In the genomic region with DNA sequence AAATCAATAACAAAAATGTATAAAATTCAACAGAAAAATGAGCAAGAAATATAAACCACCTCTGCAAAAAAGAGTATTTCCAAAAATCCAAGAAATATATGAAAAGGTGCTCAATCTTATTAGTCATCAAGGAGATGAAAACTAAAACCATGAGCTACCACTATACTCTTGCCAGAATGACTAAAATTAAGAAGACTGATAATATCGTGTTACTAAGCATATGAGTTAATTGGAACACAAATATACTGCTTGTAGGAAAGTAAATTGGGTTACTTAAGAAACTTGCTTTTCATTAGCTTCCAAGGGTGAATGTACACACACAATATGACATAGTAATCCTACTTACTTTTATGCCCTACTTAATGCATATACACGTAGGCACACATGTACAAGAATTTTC, we compare ENCODE assay signal across 24 cellular contexts. TPM values are rescaled to one million over a fixed set of nuclear protein-coding genes. Genes with fewer than 3 reads are reported as not detected.
A peak's percentile ranks its signal among the peaks of the same experiment; 100 is the strongest.
DNase-seq lines count a peak whose midpoint lies in the region; ATAC-seq and TF ChIP-seq lines count a peak whose summit lies in the region.
"Had no signal": no experiment of that assay in that cellular context is flagged by ENCODE, and none has a peak within 500 bp of the region (broad histone marks: within the 10 kb centered on the region; RNA-seq: fewer than 3 reads in every experiment).

No MANE protein-coding gene starts in this region.

- DNase-seq in NCI-H146 (lab: John Stamatoyannopoulos, UW) (peak; percentile 3), NCI-H146 treated with DMSO at 0.1 percent for 48 hours (lab: John Stamatoyannopoulos, UW; ENCODE audit: unreplicated experiment) (no peak), fibroblast of mammary gland (ENCODE audit: low read depth) (peak; percentile 6), iPS-NIHi11 (ENCODE audit: low spot score) (no peak)
- DNase-seq in CD8-positive, alpha-beta T cell: no peak
- no peak for DNase-seq in activated CD4-positive, alpha-beta memory T cell treated with anti-CD3 and anti-CD28 coated beads, Interleukin-2, amount 10 ng/mL, durations not matched to agents 7 days and 5 days
- DNase-seq in effector CD8-positive, alpha-beta T cell (lab: John Stamatoyannopoulos, UW): no peak
- DNase-seq: BE2C; caudate nucleus; H7; naive B cell; NCI-H1105 treated with DMSO at 0.1 percent for 48 hours; NCI-H2171; OCI-M1; pancreas; Right ventricle myocardium superior; stimulated activated naive CD4-positive, alpha-beta T cell; transverse colon; WERI-Rb-1 had no signal

- H3K4me3 ChIP-seq in CD8-positive, alpha-beta T cell (ENCODE audit: low read depth, low read length): peak overlapping the region; percentile 68
- H3K4me3 ChIP-seq in fibroblast of mammary gland (ENCODE audit: control insufficient read depth, low read depth, low read length): no peak overlapping the region
- H3K4me3 ChIP-seq: gastroesophageal sphincter, pancreas, transverse colon had no signal

- H3K27me3 ChIP-seq in CD8-positive, alpha-beta T cell (ENCODE audit: insufficient read depth, low read length): no peaks in the 10 kb centered on the region
- H3K27me3 ChIP-seq: BE2C, gastroesophageal sphincter, pancreas, transverse colon had no signal

- H3K4me3 Mint-ChIP-seq in CD8-positive, alpha-beta T cell: peak overlapping the region; percentile 98
- peak overlapping the region; percentile 93 for H3K4me3 Mint-ChIP-seq in activated CD4-positive, alpha-beta memory T cell treated with anti-CD3 and anti-CD28 coated beads, Interleukin-2, amount 10 ng/mL, durations not matched to agents 7 days and 5 days
- H3K4me3 Mint-ChIP-seq: memory B cell, naive B cell had no signal

- no peaks in the 10 kb centered on the region for H3K36me3 ChIP-seq in CD8-positive, alpha-beta T cell (ENCODE audit: insufficient read depth, low read length)
- H3K36me3 ChIP-seq: BE2C, gastroesophageal sphincter, pancreas, transverse colon, WERI-Rb-1 had no signal

- peaks cover 33% of the 10 kb centered on the region for H3K36me3 Mint-ChIP-seq in CD8-positive, alpha-beta T cell
- peaks cover 44% of the 10 kb centered on the region for H3K36me3 Mint-ChIP-seq in activated CD4-positive, alpha-beta memory T cell treated with anti-CD3 and anti-CD28 coated beads, Interleukin-2, amount 10 ng/mL, durations not matched to agents 7 days and 5 days (ENCODE audit: low read depth)
- H3K36me3 Mint-ChIP-seq: memory B cell, naive B cell had no signal

- CTCF ChIA-PET in CD8-positive, alpha-beta T cell (lab: Charles Lee): interaction anchor here (0.9 kb wide), 1 partner anchor 75 kb away, joined by 3 read pairs; no protein-coding TSS in a partner anchor
- CTCF ChIA-PET in activated CD4-positive, alpha-beta memory T cell treated with anti-CD3 and anti-CD28 coated beads, Interleukin-2, amount 10 ng/mL, durations not matched to agents 7 days and 5 days (lab: Charles Lee): no interaction called here

- peak overlapping the region; percentile 21 for H3K27ac ChIP-seq in CD8-positive, alpha-beta T cell (ENCODE audit: low read depth, low read length)
- H3K27ac ChIP-seq: 22Rv1, gastroesophageal sphincter, pancreas, transverse colon, WERI-Rb-1 had no signal

- no peak for TF ChIP-seq CTCF in CD8-positive, alpha-beta T cell (IDR thresholded peaks at IDR 0.05)
- no peak for TF ChIP-seq CTCF in fibroblast of mammary gland (conservative IDR thresholded peaks at IDR 0.05; ENCODE audit: control insufficient read depth, insufficient read depth, low read depth, low read length)

- peak overlapping the region; percentile 94 for H3K27ac Mint-ChIP-seq in CD8-positive, alpha-beta T cell
- H3K27ac Mint-ChIP-seq in activated CD4-positive, alpha-beta memory T cell treated with anti-CD3 and anti-CD28 coated beads, Interleukin-2, amount 10 ng/mL, durations not matched to agents 7 days and 5 days: peak overlapping the region; percentile 83
- H3K27ac Mint-ChIP-seq: memory B cell, naive B cell had no signal

- ATAC-seq in CD8-positive, alpha-beta T cell: no peak
- no peak for ATAC-seq in HG02759 (IDR thresholded peaks at IDR 0.05; ENCODE audit: unreplicated experiment)
- ATAC-seq: esophagus mucosa, gastroesophageal sphincter, pancreas had no signal

- intact Hi-C loops in CD8-positive, alpha-beta T cell (cut with DNase I, micrococcal nuclease): loop anchor here in 1 of 2 experiments (1.0 kb wide), 1 partner anchor 9 kb away; no protein-coding TSS in a partner anchor

- H3K9me3 ChIP-seq in CD8-positive, alpha-beta T cell (ENCODE audit: low read length): no peaks in the 10 kb centered on the region
- H3K9me3 ChIP-seq: BE2C, gastroesophageal sphincter, pancreas, transverse colon had no signal

- peaks cover 45% of the 10 kb centered on the region for H3K4me1 Mint-ChIP-seq in CD8-positive, alpha-beta T cell (ENCODE audit: low read depth)
- peaks cover 47% of the 10 kb centered on the region for H3K4me1 Mint-ChIP-seq in activated CD4-positive, alpha-beta memory T cell treated with anti-CD3 and anti-CD28 coated beads, Interleukin-2, amount 10 ng/mL, durations not matched to agents 7 days and 5 days
- H3K4me1 Mint-ChIP-seq: memory B cell, naive B cell had no signal

- H3K27me3 Mint-ChIP-seq in CD8-positive, alpha-beta T cell (ENCODE audit: low read depth): no peaks in the 10 kb centered on the region
- no peaks in the 10 kb centered on the region for H3K27me3 Mint-ChIP-seq in activated CD4-positive, alpha-beta memory T cell treated with anti-CD3 and anti-CD28 coated beads, Interleukin-2, amount 10 ng/mL, durations not matched to agents 7 days and 5 days
- H3K27me3 Mint-ChIP-seq: memory B cell, naive B cell had no signal

- peaks cover 2% of the 10 kb centered on the region for H3K9me3 Mint-ChIP-seq in CD8-positive, alpha-beta T cell
- H3K9me3 Mint-ChIP-seq in activated CD4-positive, alpha-beta memory T cell treated with anti-CD3 and anti-CD28 coated beads, Interleukin-2, amount 10 ng/mL, durations not matched to agents 7 days and 5 days: no peaks in the 10 kb centered on the region
- H3K9me3 Mint-ChIP-seq: memory B cell had no signal

- H3K4me1 ChIP-seq in CD8-positive, alpha-beta T cell (ENCODE audit: insufficient read depth, low read length): peaks cover 22% of the 10 kb centered on the region
- H3K4me1 ChIP-seq: gastroesophageal sphincter, pancreas, transverse colon had no signal

- POLR2A ChIA-PET in CD8-positive, alpha-beta T cell (lab: Charles Lee): no interaction called here
- POLR2A ChIA-PET in activated CD4-positive, alpha-beta memory T cell treated with anti-CD3 and anti-CD28 coated beads, Interleukin-2, amount 10 ng/mL, durations not matched to agents 7 days and 5 days (lab: Charles Lee): interaction anchor here (0.8 to 1.8 kb wide), 4 partner anchors 10 to 74 kb away, joined by 4 to 8 read pairs (median 6); no protein-coding TSS in a partner anchor

RNA-seq across cellular contexts. Expression of gene THEMIS, which starts 3.4 kb away (rescaled TPM):
- 10 to 100 TPM; 26.3 to 29.3 TPM for total RNA-seq in CD8-positive, alpha-beta T cell
- total RNA-seq in activated CD4-positive, alpha-beta memory T cell treated with anti-CD3 and anti-CD28 coated beads, Interleukin-2, amount 10 ng/mL, durations not matched to agents 7 days and 5 days: 10 to 100 TPM; 65.6 to 68.2 TPM
- total RNA-seq: H7 had no signal

Comparison
In these comparisons a context has a peak if more than half of its experiments do, and no peak if none do; other contexts are left out.
1. DNase-seq: peak in NCI-H146 (single experiment) and fibroblast of mammary gland (single experiment); none in NCI-H146 treated with DMSO at 0.1 percent for 48 hours (single experiment), CD8-positive, alpha-beta T cell (0 of 7), activated CD4-positive, alpha-beta memory T cell treated with anti-CD3 and anti-CD28 coated beads, Interleukin-2, amount 10 ng/mL, durations not matched to agents 7 days and 5 days (single experiment), effector CD8-positive, alpha-beta T cell (single experiment) and iPS-NIHi11 (single experiment).